Comparison of ENCODE assay signal across 1 cellular context in the genomic region with DNA sequence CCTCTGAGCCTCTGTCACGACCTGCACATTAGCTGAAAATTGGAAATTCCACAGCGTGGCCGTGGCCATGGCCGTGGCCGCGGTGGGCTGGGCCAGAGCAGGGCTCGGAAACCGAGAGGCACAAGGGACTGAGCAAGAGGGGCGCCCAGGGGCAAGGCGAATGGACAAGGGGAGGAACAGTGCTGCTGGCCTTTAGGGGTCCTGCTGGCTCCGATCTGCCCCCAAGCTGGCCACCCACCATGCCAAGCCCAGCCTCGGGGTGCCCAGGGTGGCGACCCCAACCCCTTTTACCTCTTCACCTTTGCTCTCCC.
TF ChIP-seq lines count a peak whose summit lies in the region.

No MANE protein-coding gene starts in this region.

TF ChIP-seq in GM23338, 12 proteins besides CTCF, POLR2A, EP300 and RAD21 (continued from another document):
- TF ChIP-seq ZNF331 (CRISPR knock-in tag; IDR thresholded peaks at IDR 0.05; ENCODE audit: low read depth) (no peak), JUNB (IDR thresholded peaks at IDR 0.05; ENCODE audit: unreplicated experiment) (no peak), ZNF114 (CRISPR knock-in tag; IDR thresholded peaks at IDR 0.05) (no peak), EZH2 (IDR thresholded peaks at IDR 0.05; ENCODE audit: low read depth, unreplicated experiment) (no peak), CREB1 (CRISPR knock-in tag; IDR thresholded peaks at IDR 0.05; ENCODE audit: low read depth) (no peak), STAT1 (IDR thresholded peaks at IDR 0.05; ENCODE audit: unreplicated experiment) (no peak)
- TF ChIP-seq, protein P1, sequence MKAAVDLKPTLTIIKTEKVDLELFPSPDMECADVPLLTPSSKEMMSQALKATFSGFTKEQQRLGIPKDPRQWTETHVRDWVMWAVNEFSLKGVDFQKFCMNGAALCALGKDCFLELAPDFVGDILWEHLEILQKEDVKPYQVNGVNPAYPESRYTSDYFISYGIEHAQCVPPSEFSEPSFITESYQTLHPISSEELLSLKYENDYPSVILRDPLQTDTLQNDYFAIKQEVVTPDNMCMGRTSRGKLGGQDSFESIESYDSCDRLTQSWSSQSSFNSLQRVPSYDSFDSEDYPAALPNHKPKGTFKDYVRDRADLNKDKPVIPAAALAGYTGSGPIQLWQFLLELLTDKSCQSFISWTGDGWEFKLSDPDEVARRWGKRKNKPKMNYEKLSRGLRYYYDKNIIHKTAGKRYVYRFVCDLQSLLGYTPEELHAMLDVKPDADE (IDR thresholded peaks at IDR 0.05): no peak
- TF ChIP-seq, protein P2, sequence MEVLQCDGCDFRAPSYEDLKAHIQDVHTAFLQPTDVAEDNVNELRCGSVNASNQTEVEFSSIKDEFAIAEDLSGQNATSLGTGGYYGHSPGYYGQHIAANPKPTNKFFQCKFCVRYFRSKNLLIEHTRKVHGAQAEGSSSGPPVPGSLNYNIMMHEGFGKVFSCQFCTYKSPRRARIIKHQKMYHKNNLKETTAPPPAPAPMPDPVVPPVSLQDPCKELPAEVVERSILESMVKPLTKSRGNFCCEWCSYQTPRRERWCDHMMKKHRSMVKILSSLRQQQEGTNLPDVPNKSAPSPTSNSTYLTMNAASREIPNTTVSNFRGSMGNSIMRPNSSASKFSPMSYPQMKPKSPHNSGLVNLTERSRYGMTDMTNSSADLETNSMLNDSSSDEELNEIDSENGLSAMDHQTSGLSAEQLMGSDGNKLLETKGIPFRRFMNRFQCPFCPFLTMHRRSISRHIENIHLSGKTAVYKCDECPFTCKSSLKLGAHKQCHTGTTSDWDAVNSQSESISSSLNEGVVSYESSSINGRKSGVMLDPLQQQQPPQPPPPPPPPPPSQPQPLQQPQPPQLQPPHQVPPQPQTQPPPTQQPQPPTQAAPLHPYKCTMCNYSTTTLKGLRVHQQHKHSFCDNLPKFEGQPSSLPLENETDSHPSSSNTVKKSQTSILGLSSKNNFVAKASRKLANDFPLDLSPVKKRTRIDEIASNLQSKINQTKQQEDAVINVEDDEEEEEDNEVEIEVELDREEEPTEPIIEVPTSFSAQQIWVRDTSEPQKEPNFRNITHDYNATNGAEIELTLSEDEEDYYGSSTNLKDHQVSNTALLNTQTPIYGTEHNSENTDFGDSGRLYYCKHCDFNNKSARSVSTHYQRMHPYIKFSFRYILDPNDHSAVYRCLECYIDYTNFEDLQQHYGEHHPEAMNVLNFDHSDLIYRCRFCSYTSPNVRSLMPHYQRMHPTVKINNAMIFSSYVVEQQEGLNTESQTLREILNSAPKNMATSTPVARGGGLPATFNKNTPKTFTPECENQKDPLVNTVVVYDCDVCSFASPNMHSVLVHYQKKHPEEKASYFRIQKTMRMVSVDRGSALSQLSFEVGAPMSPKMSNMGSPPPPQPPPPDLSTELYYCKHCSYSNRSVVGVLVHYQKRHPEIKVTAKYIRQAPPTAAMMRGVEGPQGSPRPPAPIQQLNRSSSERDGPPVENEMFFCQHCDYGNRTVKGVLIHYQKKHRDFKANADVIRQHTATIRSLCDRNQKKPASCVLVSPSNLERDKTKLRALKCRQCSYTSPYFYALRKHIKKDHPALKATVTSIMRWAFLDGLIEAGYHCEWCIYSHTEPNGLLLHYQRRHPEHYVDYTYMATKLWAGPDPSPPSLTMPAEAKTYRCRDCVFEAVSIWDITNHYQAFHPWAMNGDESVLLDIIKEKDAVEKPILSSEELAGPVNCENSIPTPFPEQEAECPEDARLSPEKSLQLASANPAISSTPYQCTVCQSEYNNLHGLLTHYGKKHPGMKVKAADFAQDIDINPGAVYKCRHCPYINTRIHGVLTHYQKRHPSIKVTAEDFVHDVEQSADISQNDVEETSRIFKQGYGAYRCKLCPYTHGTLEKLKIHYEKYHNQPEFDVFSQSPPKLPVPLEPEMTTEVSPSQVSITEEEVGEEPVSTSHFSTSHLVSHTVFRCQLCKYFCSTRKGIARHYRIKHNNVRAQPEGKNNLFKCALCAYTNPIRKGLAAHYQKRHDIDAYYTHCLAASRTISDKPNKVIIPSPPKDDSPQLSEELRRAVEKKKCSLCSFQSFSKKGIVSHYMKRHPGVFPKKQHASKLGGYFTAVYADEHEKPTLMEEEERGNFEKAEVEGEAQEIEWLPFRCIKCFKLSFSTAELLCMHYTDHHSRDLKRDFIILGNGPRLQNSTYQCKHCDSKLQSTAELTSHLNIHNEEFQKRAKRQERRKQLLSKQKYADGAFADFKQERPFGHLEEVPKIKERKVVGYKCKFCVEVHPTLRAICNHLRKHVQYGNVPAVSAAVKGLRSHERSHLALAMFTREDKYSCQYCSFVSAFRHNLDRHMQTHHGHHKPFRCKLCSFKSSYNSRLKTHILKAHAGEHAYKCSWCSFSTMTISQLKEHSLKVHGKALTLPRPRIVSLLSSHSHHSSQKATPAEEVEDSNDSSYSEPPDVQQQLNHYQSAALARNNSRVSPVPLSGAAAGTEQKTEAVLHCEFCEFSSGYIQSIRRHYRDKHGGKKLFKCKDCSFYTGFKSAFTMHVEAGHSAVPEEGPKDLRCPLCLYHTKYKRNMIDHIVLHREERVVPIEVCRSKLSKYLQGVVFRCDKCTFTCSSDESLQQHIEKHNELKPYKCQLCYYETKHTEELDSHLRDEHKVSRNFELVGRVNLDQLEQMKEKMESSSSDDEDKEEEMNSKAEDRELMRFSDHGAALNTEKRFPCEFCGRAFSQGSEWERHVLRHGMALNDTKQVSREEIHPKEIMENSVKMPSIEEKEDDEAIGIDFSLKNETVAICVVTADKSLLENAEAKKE (CRISPR knock-in tag; IDR thresholded peaks at IDR 0.05): no peak
